In genomic region chr17:43528319-43528987, GRCh38 we compare ENCODE assay signal across 16 cellular contexts. TPM values are rescaled to one million over a fixed set of nuclear protein-coding genes. Genes with fewer than 3 reads are reported as not detected.
DNase-seq lines count a peak whose midpoint lies in the region; ATAC-seq and TF ChIP-seq lines count a peak whose summit lies in the region.
"Had no signal": no experiment of that assay in that cellular context is flagged by ENCODE, and none has a peak within 500 bp of the region (broad histone marks: within the 10 kb centered on the region; RNA-seq: fewer than 3 reads in every experiment).

No MANE protein-coding gene starts in this region.

- intact Hi-C loops in Right ventricle myocardium inferior (cut with DNase I) (no loop called here), cardiac septum (cut with DNase I) (no loop called here), Right ventricle myocardium superior (cut with DNase I) (no loop called here), mucosa of descending colon (cut with DNase I, micrococcal nuclease) (no loop called here)
- intact Hi-C loops in activated naive CD4-positive, alpha-beta T cell treated with anti-CD3 and anti-CD28 coated beads for 36 hours (cut with micrococcal nuclease) = no loop called here

- H3K4me3 ChIP-seq in mucosa of descending colon = no peak overlapping the region
- H3K4me3 ChIP-seq: cardiac muscle cell, prostate gland had no signal

- TF ChIP-seq CTCF in mucosa of descending colon (IDR thresholded peaks at IDR 0.05) = no peak

- H3K27ac Mint-ChIP-seq in activated naive CD4-positive, alpha-beta T cell treated with anti-CD3 and anti-CD28 coated beads for 36 hours = no peak overlapping the region
- no peak overlapping the region for H3K27ac Mint-ChIP-seq in activated naive CD4-positive, alpha-beta T cell treated with anti-CD3 and anti-CD28 coated beads, Interleukin-2, amount 10 ng/mL, durations not matched to agents 7 days and 5 days
- H3K27ac Mint-ChIP-seq: activated B cell treated with CpG ODN at 0.5 μM for 24 hours; CD8-positive, alpha-beta T cell had no signal

- CTCF ChIA-PET in activated naive CD4-positive, alpha-beta T cell treated with anti-CD3 and anti-CD28 coated beads for 36 hours (lab: Charles Lee) = interaction anchor here (0.6 kb wide), 1 partner anchor 40 kb away, joined by 3 read pairs; no protein-coding TSS in a partner anchor
- CTCF ChIA-PET in activated naive CD4-positive, alpha-beta T cell treated with anti-CD3 and anti-CD28 coated beads, Interleukin-2, amount 10 ng/mL, durations not matched to agents 7 days and 5 days (lab: Charles Lee) = interaction anchor here (1.2 kb wide), 1 partner anchor 8 kb away, joined by 3 read pairs; no protein-coding TSS in a partner anchor

- H3K4me3 Mint-ChIP-seq in activated naive CD4-positive, alpha-beta T cell treated with anti-CD3 and anti-CD28 coated beads for 36 hours = no peak overlapping the region
- no peak overlapping the region for H3K4me3 Mint-ChIP-seq in activated naive CD4-positive, alpha-beta T cell treated with anti-CD3 and anti-CD28 coated beads, Interleukin-2, amount 10 ng/mL, durations not matched to agents 7 days and 5 days
- H3K4me3 Mint-ChIP-seq: activated B cell treated with CpG ODN at 0.5 μM for 24 hours; CD8-positive, alpha-beta T cell had no signal

- peaks cover 7% of the 10 kb centered on the region for H3K36me3 Mint-ChIP-seq in activated naive CD4-positive, alpha-beta T cell treated with anti-CD3 and anti-CD28 coated beads for 36 hours (ENCODE audit: low read depth)
- peaks cover 16% of the 10 kb centered on the region for H3K36me3 Mint-ChIP-seq in activated naive CD4-positive, alpha-beta T cell treated with anti-CD3 and anti-CD28 coated beads, Interleukin-2, amount 10 ng/mL, durations not matched to agents 7 days and 5 days

- no peaks in the 10 kb centered on the region for H3K4me1 Mint-ChIP-seq in activated naive CD4-positive, alpha-beta T cell treated with anti-CD3 and anti-CD28 coated beads for 36 hours (ENCODE audit: low read depth)
- peaks cover 11% of the 10 kb centered on the region for H3K4me1 Mint-ChIP-seq in activated naive CD4-positive, alpha-beta T cell treated with anti-CD3 and anti-CD28 coated beads, Interleukin-2, amount 10 ng/mL, durations not matched to agents 7 days and 5 days
- H3K4me1 Mint-ChIP-seq: activated B cell treated with CpG ODN at 0.5 μM for 24 hours had no signal

- peak; percentile 31 for ATAC-seq in Right ventricle myocardium inferior
- peak; percentile 54 for ATAC-seq in Right ventricle myocardium superior (ENCODE audit: poor library complexity)
- ATAC-seq in mucosa of descending colon = peak; percentile 33
- ATAC-seq: CD8-positive, alpha-beta T cell had no signal

- no peaks in the 10 kb centered on the region for H3K27me3 Mint-ChIP-seq in activated naive CD4-positive, alpha-beta T cell treated with anti-CD3 and anti-CD28 coated beads for 36 hours (ENCODE audit: low read depth)
- H3K27me3 Mint-ChIP-seq in activated naive CD4-positive, alpha-beta T cell treated with anti-CD3 and anti-CD28 coated beads, Interleukin-2, amount 10 ng/mL, durations not matched to agents 7 days and 5 days = no peaks in the 10 kb centered on the region
- H3K27me3 Mint-ChIP-seq: activated B cell treated with CpG ODN at 0.5 μM for 24 hours had no signal

- DNase-seq in Right ventricle myocardium inferior (ENCODE audit: missing footprints) (no peak), cardiac septum (ENCODE audit: low spot score) (no peak), Right ventricle myocardium superior (peak; percentile 65), mucosa of descending colon (peak in 2 of 3 donors; percentile 58 to 64), NK-92 (lab: John Stamatoyannopoulos, UW; ENCODE audit: unreplicated experiment) (no peak), KBM-7 (no peak)
- no peak for DNase-seq in activated naive CD4-positive, alpha-beta T cell treated with anti-CD3 and anti-CD28 coated beads for 36 hours
- no peak for DNase-seq in activated naive CD4-positive, alpha-beta T cell treated with anti-CD3 and anti-CD28 coated beads, Interleukin-2, amount 10 ng/mL, durations not matched to agents 7 days and 5 days
- DNase-seq: activated B cell treated with CpG ODN at 0.5 μM for 24 hours; activated naive CD4-positive, alpha-beta T cell; CD8-positive, alpha-beta T cell; effector CD4-positive, alpha-beta T cell; NCI-H1694; NCI-H345 had no signal

- H3K4me1 ChIP-seq in mucosa of descending colon (ENCODE audit: low read depth) = peaks cover 19% of the 10 kb centered on the region

- no peaks in the 10 kb centered on the region for H3K9me3 ChIP-seq in mucosa of descending colon
- H3K9me3 ChIP-seq: prostate gland had no signal

- H3K36me3 ChIP-seq in mucosa of descending colon (ENCODE audit: low read depth) = peaks cover 8% of the 10 kb centered on the region

- H3K9me3 Mint-ChIP-seq in activated naive CD4-positive, alpha-beta T cell treated with anti-CD3 and anti-CD28 coated beads for 36 hours = no peaks in the 10 kb centered on the region
- no peaks in the 10 kb centered on the region for H3K9me3 Mint-ChIP-seq in activated naive CD4-positive, alpha-beta T cell treated with anti-CD3 and anti-CD28 coated beads, Interleukin-2, amount 10 ng/mL, durations not matched to agents 7 days and 5 days
- H3K9me3 Mint-ChIP-seq: activated B cell treated with CpG ODN at 0.5 μM for 24 hours; CD8-positive, alpha-beta T cell had no signal

- in situ Hi-C loops in KBM-7 (cut with MboI; ENCODE audit: low pct_unique_long_range_greater_than_20kb, low sequenced_read_pairs) = no loop called here

RNA-seq across cellular contexts. Expression of gene ETV4, which starts 17.7 kb away (rescaled TPM):
- total RNA-seq in Right ventricle myocardium inferior = 0.41 TPM
- 3.5 TPM for total RNA-seq in cardiac septum
- 0.24 TPM for total RNA-seq in Right ventricle myocardium superior
- under 1 TPM; 0.67 to 0.72 (median 0.70) TPM for total RNA-seq in mucosa of descending colon
- total RNA-seq in activated naive CD4-positive, alpha-beta T cell treated with anti-CD3 and anti-CD28 coated beads for 36 hours = 1 to 10 TPM; 1.4 to 1.9 TPM
- total RNA-seq: activated B cell treated with CpG ODN at 0.5 μM for 24 hours; CD8-positive, alpha-beta T cell had no signal

RNA-seq across cellular contexts. Expression of gene DHX8, which starts 44.7 kb away (rescaled TPM):
- total RNA-seq in Right ventricle myocardium inferior = 22.3 TPM
- 32.7 TPM for total RNA-seq in cardiac septum
- total RNA-seq in Right ventricle myocardium superior = 26.1 TPM
- 10 to 100 TPM; 41.0 to 54.7 (median 46.9) TPM for total RNA-seq in mucosa of descending colon
- 10 to 100 TPM; 46.2 to 46.3 TPM for total RNA-seq in activated naive CD4-positive, alpha-beta T cell treated with anti-CD3 and anti-CD28 coated beads for 36 hours

Comparison
In these comparisons a context has a peak if more than half of its experiments do, and no peak if none do; other contexts are left out.
1. DNase-seq: peak in Right ventricle myocardium superior (single experiment) and mucosa of descending colon (2 of 3); none in Right ventricle myocardium inferior (single experiment), cardiac septum (single experiment), NK-92 (single experiment), activated naive CD4-positive, alpha-beta T cell treated with anti-CD3 and anti-CD28 coated beads for 36 hours (single experiment), activated naive CD4-positive, alpha-beta T cell treated with anti-CD3 and anti-CD28 coated beads, Interleukin-2, amount 10 ng/mL, durations not matched to agents 7 days and 5 days (single experiment) and KBM-7 (single experiment).
2. Peak in every context shown above with its lines, with median percentiles within 50 percentile points of each other: ATAC-seq.